ENCODE assay signal across 11 cellular contexts in genomic region chr2:88038263-88039105, GRCh38. TPM values are rescaled to one million over a fixed set of nuclear protein-coding genes. Genes with fewer than 3 reads are reported as not detected.
DNase-seq lines count a peak whose midpoint lies in the region; ATAC-seq and TF ChIP-seq lines count a peak whose summit lies in the region.
"Had no signal": no experiment of that assay in that cellular context is flagged by ENCODE, and none has a peak within 500 bp of the region (broad histone marks: within the 10 kb centered on the region; RNA-seq: fewer than 3 reads in every experiment).

No MANE protein-coding gene starts in this region.

- peak; percentile 46 for ATAC-seq in left colon
- no peak for ATAC-seq in GM19328 (IDR thresholded peaks at IDR 0.05; ENCODE audit: unreplicated experiment)
- no peak for ATAC-seq in GM18498 (IDR thresholded peaks at IDR 0.05; ENCODE audit: unreplicated experiment)
- ATAC-seq: lower lobe of right lung had no signal

- peak; percentile 69 for DNase-seq in AG09309 (ENCODE audit: low read depth)
- peak; percentile 92 for DNase-seq in HFFc6
- peak; percentile 74 for DNase-seq in adipocyte (ENCODE audit: low read depth)
- DNase-seq in left colon = no peak
- DNase-seq in amygdala (lab: John Stamatoyannopoulos, UW) = no peak
- no peak for DNase-seq in effector CD4-positive, alpha-beta T cell
- DNase-seq: GDM1, lower lobe of right lung, NCI-H510A treated with DMSO at 0.1 percent for 48 hours had no signal

- H3K9me3 Mint-ChIP-seq in HFFc6 = no peaks in the 10 kb centered on the region

- peaks cover 68% of the 10 kb centered on the region for H3K4me1 Mint-ChIP-seq in HFFc6 (ENCODE audit: low read depth)

- H3K4me1 ChIP-seq in adipocyte (ENCODE audit: control insufficient read depth, insufficient read depth, low read length) = peaks cover 16% of the 10 kb centered on the region

- H3K4me3 ChIP-seq in AG09309 (ENCODE audit: control insufficient read depth, low read depth, low read length) (no peak overlapping the region), adipocyte (ENCODE audit: low read length) (no peak overlapping the region)
- H3K4me3 ChIP-seq: lower lobe of right lung had no signal

- TF ChIP-seq CTCF in AG09309 (IDR thresholded peaks at IDR 0.05; ENCODE audit: control insufficient read depth, insufficient read depth, low read depth, low read length, missing control alignments) (no peak), HFFc6 (IDR thresholded peaks at IDR 0.05) (no peak)

- H3K4me3 Mint-ChIP-seq in HFFc6 = peak overlapping the region; percentile 45

- intact Hi-C loops in left colon (cut with DNase I, micrococcal nuclease) = no loop called here

- peaks cover 34% of the 10 kb centered on the region for H3K36me3 ChIP-seq in adipocyte (ENCODE audit: control insufficient read depth, insufficient read depth, low read length, severe bottlenecking)

- peaks cover 31% of the 10 kb centered on the region for H3K36me3 Mint-ChIP-seq in HFFc6 (ENCODE audit: low read depth)

- no peaks in the 10 kb centered on the region for H3K27me3 Mint-ChIP-seq in HFFc6 (ENCODE audit: insufficient read depth)

- H3K27ac Mint-ChIP-seq in HFFc6 = peak overlapping the region; percentile 89

- H3K9me3 ChIP-seq in adipocyte (ENCODE audit: control insufficient read depth, low read length) = no peaks in the 10 kb centered on the region
- H3K9me3 ChIP-seq: lower lobe of right lung had no signal

- H3K9ac ChIP-seq in adipocyte (ENCODE audit: low read length) = no peak overlapping the region

- H3K27me3 ChIP-seq in adipocyte (replicated peaks; ENCODE audit: control insufficient read depth, insufficient read depth, low read length) = no peaks in the 10 kb centered on the region

RNA-seq across cellular contexts. Expression of gene KRCC1, which starts 17.1 kb away (rescaled TPM):
- 10 to 100 TPM; 19.3 to 26.0 (median 23.8) TPM for total RNA-seq in HFFc6 (2021; fragmentation: NEBNext Ultra II Directional; extraction: Animal tissue kit (Norgen Biotek cat#: 25700))
- total RNA-seq in left colon = 10 to 100 TPM; 41.5 to 58.4 TPM

RNA-seq across cellular contexts. Expression of gene RNU2-63P, which starts 22.1 kb away (rescaled TPM):
- total RNA-seq in HFFc6 (2021; fragmentation: NEBNext Ultra II Directional; extraction: Animal tissue kit (Norgen Biotek cat#: 25700)) = 10 to 100 TPM; 12.9 to 24.5 (median 19.1) TPM
- total RNA-seq in left colon = 10 to 100 TPM in 1 of 2 donors, 1 to 10 TPM in 1; 5.0 to 15.7 TPM
- total RNA-seq: lower lobe of right lung had no signal

RNA-seq across cellular contexts. Expression of gene SMYD1, which starts 29.1 kb away (rescaled TPM):
- total RNA-seq in HFFc6 (2021; fragmentation: NEBNext Ultra II Directional; extraction: Animal tissue kit (Norgen Biotek cat#: 25700)) = not detected
- under 1 TPM in 1 of 2 donors, not detected in 1; 0.45 TPM for total RNA-seq in left colon
- total RNA-seq: lower lobe of right lung had no signal

Comparison
In these comparisons a context has a peak if more than half of its experiments do, and no peak if none do; other contexts are left out.
1. DNase-seq: peak in AG09309 (single experiment), HFFc6 (single experiment) and adipocyte (single experiment); none in left colon (0 of 2), amygdala (0 of 56) and effector CD4-positive, alpha-beta T cell (single experiment).